Comparison of ENCODE assay signal across 12 cellular contexts in genomic region chr10:4283841-4284610, GRCh38.
A peak's percentile ranks its signal among the peaks of the same experiment; 100 is the strongest.
DNase-seq lines count a peak whose midpoint lies in the region; ATAC-seq and TF ChIP-seq lines count a peak whose summit lies in the region.
"Had no signal": no experiment of that assay in that cellular context is flagged by ENCODE, and none has a peak within 500 bp of the region (broad histone marks: within the 10 kb centered on the region; RNA-seq: fewer than 3 reads in every experiment).

No MANE protein-coding gene starts in this region.

- 16 to 19% methylated on average over 7 of the region's 7 CpGs for WGBS in tibial nerve, 2 donors

- H3K36me3 Mint-ChIP-seq in nephron (ENCODE audit: low read depth), result no peaks in the 10 kb centered on the region
- H3K36me3 Mint-ChIP-seq in activated CD8-positive, alpha-beta T cell treated with anti-CD3 and anti-CD28 coated beads for 36 hours (ENCODE audit: low read depth), result no peaks in the 10 kb centered on the region
- H3K36me3 Mint-ChIP-seq in activated CD4-positive, alpha-beta memory T cell treated with anti-CD3 and anti-CD28 coated beads for 36 hours, result no peaks in the 10 kb centered on the region
- no peaks in the 10 kb centered on the region for H3K36me3 Mint-ChIP-seq in activated T-helper 2 cell treated with anti-CD3 and anti-CD28 coated beads, Interferon-gamma antibody, Interleukin-2, Interleukin-4, amounts not matched to agents 10 μg/mL and 5 μg/mL and 100 μg/mL, durations not matched to agents 14 hours and 24 hours and 36 hours (ENCODE audit: low read depth)

- H3K4me3 ChIP-seq in tibial nerve, result no peak overlapping the region

- TF ChIP-seq EP300 in tibial nerve (IDR thresholded peaks at IDR 0.05), result peak; percentile 93 to 94

- H3K9me3 ChIP-seq in tibial nerve, result no peaks in the 10 kb centered on the region

- no peak for TF ChIP-seq POLR2A in tibial nerve (IDR thresholded peaks at IDR 0.05)

- no peaks in the 10 kb centered on the region for H3K27me3 ChIP-seq in tibial nerve

- TF ChIP-seq CTCF in nephron (IDR thresholded peaks at IDR 0.05; ENCODE audit: unreplicated experiment in 3 of 3) (no peak), tibial nerve (IDR thresholded peaks at IDR 0.05) (no peak)
- no peak for TF ChIP-seq CTCF in activated CD8-positive, alpha-beta T cell treated with anti-CD3 and anti-CD28 coated beads for 36 hours (IDR thresholded peaks at IDR 0.05)

- H3K36me3 ChIP-seq in tibial nerve, result no peaks in the 10 kb centered on the region

- H3K9me3 Mint-ChIP-seq in nephron, result no peaks in the 10 kb centered on the region
- H3K9me3 Mint-ChIP-seq in activated CD8-positive, alpha-beta T cell treated with anti-CD3 and anti-CD28 coated beads for 36 hours, result no peaks in the 10 kb centered on the region
- H3K9me3 Mint-ChIP-seq in activated CD4-positive, alpha-beta memory T cell treated with anti-CD3 and anti-CD28 coated beads for 36 hours, result no peaks in the 10 kb centered on the region
- H3K9me3 Mint-ChIP-seq in activated T-helper 2 cell treated with anti-CD3 and anti-CD28 coated beads, Interferon-gamma antibody, Interleukin-2, Interleukin-4, amounts not matched to agents 10 μg/mL and 5 μg/mL and 100 μg/mL, durations not matched to agents 14 hours and 24 hours and 36 hours, result no peaks in the 10 kb centered on the region

- intact Hi-C loops in activated CD8-positive, alpha-beta T cell treated with anti-CD3 and anti-CD28 coated beads for 36 hours (cut with micrococcal nuclease), result no loop called here
- intact Hi-C loops in activated CD4-positive, alpha-beta memory T cell treated with anti-CD3 and anti-CD28 coated beads for 36 hours (cut with micrococcal nuclease), result no loop called here
- intact Hi-C loops in activated T-helper 2 cell treated with anti-CD3 and anti-CD28 coated beads, Interferon-gamma antibody, Interleukin-2, Interleukin-4, amounts not matched to agents 10 μg/mL and 5 μg/mL and 100 μg/mL, durations not matched to agents 14 hours and 24 hours and 36 hours (cut with micrococcal nuclease), result no loop called here

- H3K4me3 Mint-ChIP-seq in nephron, result peak overlapping the region in 1 of 3 experiments; percentile 5
- no peak overlapping the region for H3K4me3 Mint-ChIP-seq in activated CD8-positive, alpha-beta T cell treated with anti-CD3 and anti-CD28 coated beads for 36 hours
- no peak overlapping the region for H3K4me3 Mint-ChIP-seq in activated CD4-positive, alpha-beta memory T cell treated with anti-CD3 and anti-CD28 coated beads for 36 hours
- no peak overlapping the region for H3K4me3 Mint-ChIP-seq in activated T-helper 2 cell treated with anti-CD3 and anti-CD28 coated beads, Interferon-gamma antibody, Interleukin-2, Interleukin-4, amounts not matched to agents 10 μg/mL and 5 μg/mL and 100 μg/mL, durations not matched to agents 14 hours and 24 hours and 36 hours (ENCODE audit: low read depth)

- peaks cover 0 to 68% (median 33%) of the 10 kb centered on the region in 4 donors for H3K4me1 ChIP-seq in tibial nerve

- H3K4me1 Mint-ChIP-seq in nephron, result peaks cover 42% of the 10 kb centered on the region
- H3K4me1 Mint-ChIP-seq in activated CD8-positive, alpha-beta T cell treated with anti-CD3 and anti-CD28 coated beads for 36 hours (ENCODE audit: low read depth), result peaks cover 4% of the 10 kb centered on the region
- H3K4me1 Mint-ChIP-seq in activated CD4-positive, alpha-beta memory T cell treated with anti-CD3 and anti-CD28 coated beads for 36 hours (ENCODE audit: low read depth), result peaks cover 17% of the 10 kb centered on the region
- peaks cover 7% of the 10 kb centered on the region for H3K4me1 Mint-ChIP-seq in activated T-helper 2 cell treated with anti-CD3 and anti-CD28 coated beads, Interferon-gamma antibody, Interleukin-2, Interleukin-4, amounts not matched to agents 10 μg/mL and 5 μg/mL and 100 μg/mL, durations not matched to agents 14 hours and 24 hours and 36 hours (ENCODE audit: low read depth)

- no peak for ATAC-seq in activated CD8-positive, alpha-beta T cell treated with anti-CD3 and anti-CD28 coated beads for 36 hours

- CTCF ChIA-PET in activated CD8-positive, alpha-beta T cell treated with anti-CD3 and anti-CD28 coated beads for 36 hours (lab: Charles Lee), result no interaction called here
- CTCF ChIA-PET in activated CD4-positive, alpha-beta memory T cell treated with anti-CD3 and anti-CD28 coated beads for 36 hours (lab: Charles Lee), result interaction anchor here (0.6 kb wide), 1 partner anchor 222 kb away, joined by 3 read pairs; no protein-coding TSS in a partner anchor

- DNase-seq in RPMI7951 (ENCODE audit: low read depth), result peak; percentile 84
- DNase-seq in fibroblast of peridontal ligament (ENCODE audit: extremely low read depth), result peak; percentile 97
- DNase-seq in tibial nerve (ENCODE audit: low spot score in 2 of 2), result peak; percentile 65 to 76
- DNase-seq in activated CD8-positive, alpha-beta T cell treated with anti-CD3 and anti-CD28 coated beads for 36 hours, result no peak
- no peak for DNase-seq in activated CD4-positive, alpha-beta memory T cell treated with anti-CD3 and anti-CD28 coated beads for 36 hours
- no peak for DNase-seq in activated T-helper 2 cell treated with anti-CD3 and anti-CD28 coated beads, Interferon-gamma antibody, Interleukin-2, Interleukin-4, amounts not matched to agents 10 μg/mL and 5 μg/mL and 100 μg/mL, durations not matched to agents 14 hours and 24 hours and 36 hours (ENCODE audit: low spot score)
- DNase-seq in hypothalamus (lab: John Stamatoyannopoulos, UW), result no peak
- DNase-seq: H7; NCI-H1092; NK-92 treated with Interleukin-12 subunit alpha and Interleukin-12 subunit beta, amount 100 ng/mL, for 24 hours; stimulated activated CD4-positive, alpha-beta T cell treated with anti-CD3 and anti-CD28 coated beads, Interleukin-2, amount 100 ng/mL, for 48 hours had no signal

- H3K27ac ChIP-seq in tibial nerve, result peak overlapping the region; percentile 69 to 90 (median 78)

- H3K27me3 Mint-ChIP-seq in nephron (ENCODE audit: low read depth), result peaks cover 4% of the 10 kb centered on the region
- no peaks in the 10 kb centered on the region for H3K27me3 Mint-ChIP-seq in activated CD8-positive, alpha-beta T cell treated with anti-CD3 and anti-CD28 coated beads for 36 hours
- H3K27me3 Mint-ChIP-seq in activated CD4-positive, alpha-beta memory T cell treated with anti-CD3 and anti-CD28 coated beads for 36 hours, result no peaks in the 10 kb centered on the region
- peaks cover 2% of the 10 kb centered on the region for H3K27me3 Mint-ChIP-seq in activated T-helper 2 cell treated with anti-CD3 and anti-CD28 coated beads, Interferon-gamma antibody, Interleukin-2, Interleukin-4, amounts not matched to agents 10 μg/mL and 5 μg/mL and 100 μg/mL, durations not matched to agents 14 hours and 24 hours and 36 hours (ENCODE audit: low read depth)

- peak overlapping the region; percentile 24 to 43 (median 39) for H3K27ac Mint-ChIP-seq in nephron
- H3K27ac Mint-ChIP-seq in activated CD8-positive, alpha-beta T cell treated with anti-CD3 and anti-CD28 coated beads for 36 hours, result no peak overlapping the region
- H3K27ac Mint-ChIP-seq in activated CD4-positive, alpha-beta memory T cell treated with anti-CD3 and anti-CD28 coated beads for 36 hours, result no peak overlapping the region
- no peak overlapping the region for H3K27ac Mint-ChIP-seq in activated T-helper 2 cell treated with anti-CD3 and anti-CD28 coated beads, Interferon-gamma antibody, Interleukin-2, Interleukin-4, amounts not matched to agents 10 μg/mL and 5 μg/mL and 100 μg/mL, durations not matched to agents 14 hours and 24 hours and 36 hours

- POLR2A ChIA-PET in activated CD8-positive, alpha-beta T cell treated with anti-CD3 and anti-CD28 coated beads for 36 hours (lab: Charles Lee), result no interaction called here
- POLR2A ChIA-PET in activated CD4-positive, alpha-beta memory T cell treated with anti-CD3 and anti-CD28 coated beads for 36 hours (lab: Charles Lee), result no interaction called here

Comparison
In these comparisons a context has a peak if more than half of its experiments do, and no peak if none do; other contexts are left out.
1. DNase-seq: peak in RPMI7951 (single experiment), fibroblast of peridontal ligament (single experiment) and tibial nerve (2 of 2); none in activated CD8-positive, alpha-beta T cell treated with anti-CD3 and anti-CD28 coated beads for 36 hours (single experiment), activated CD4-positive, alpha-beta memory T cell treated with anti-CD3 and anti-CD28 coated beads for 36 hours (single experiment), activated T-helper 2 cell treated with anti-CD3 and anti-CD28 coated beads, Interferon-gamma antibody, Interleukin-2, Interleukin-4, amounts not matched to agents 10 μg/mL and 5 μg/mL and 100 μg/mL, durations not matched to agents 14 hours and 24 hours and 36 hours (single experiment) and hypothalamus (0 of 51).
2. H3K27ac Mint-ChIP-seq: peak in nephron (3 of 3); none in activated CD8-positive, alpha-beta T cell treated with anti-CD3 and anti-CD28 coated beads for 36 hours (single experiment), activated CD4-positive, alpha-beta memory T cell treated with anti-CD3 and anti-CD28 coated beads for 36 hours (single experiment) and activated T-helper 2 cell treated with anti-CD3 and anti-CD28 coated beads, Interferon-gamma antibody, Interleukin-2, Interleukin-4, amounts not matched to agents 10 μg/mL and 5 μg/mL and 100 μg/mL, durations not matched to agents 14 hours and 24 hours and 36 hours (single experiment).